Comparison of ENCODE assay signal across 1 cellular context in genomic region chr11:47407746-47408590, GRCh38.
TF ChIP-seq lines count a peak whose summit lies in the region.

TSS of gene SLC39A13 (plus strand) at chr11:47408590. CDS start at chr11:47410095, 1,505 bp downstream.

TF ChIP-seq in HepG2, 621 proteins besides CTCF, POLR2A, EP300 and RAD21 (continued from another document and continues in another):
- TF ChIP-seq ZNF781 (CRISPR knock-in tag; IDR thresholded peaks at IDR 0.05; ENCODE audit: borderline replicate concordance, not compliant biosample characterization) (no peak), IRF2 (CRISPR knock-in tag; IDR thresholded peaks at IDR 0.05) (peak; percentile 62; the same call in 1 of the 2 replicates), ATF3 (CRISPR knock-in tag; IDR thresholded peaks at IDR 0.05) (no peak), ZNF614 (CRISPR knock-in tag; IDR thresholded peaks at IDR 0.05; ENCODE audit: borderline replicate concordance) (no peak; the same call in 1 of the 2 replicates), ZNF510 (CRISPR knock-in tag; IDR thresholded peaks at IDR 0.05; ENCODE audit: low read depth) (no peak; the same call in 1 of the 2 replicates), KLF16 (CRISPR knock-in tag; IDR thresholded peaks at IDR 0.05) (peak in 1 of 2 experiments; percentile 83; a peak in 2 of 4 replicates), EED (CRISPR knock-in tag; IDR thresholded peaks at IDR 0.05) (no peak), ATF7 (IDR thresholded peaks at IDR 0.05) (no peak), ATF7 (CRISPR knock-in tag; IDR thresholded peaks at IDR 0.05) (0 out of 2 replicates have a peak, but pooled peaks have one; percentile 27), ZNF30 (CRISPR knock-in tag; IDR thresholded peaks at IDR 0.05) (no peak), MATR3 (CRISPR knock-in tag; IDR thresholded peaks at IDR 0.05) (no peak), PRPF4 (IDR thresholded peaks at IDR 0.05; ENCODE audit: low read depth, low read length, poor library complexity, severe bottlenecking) (no peak), ZNF20 (CRISPR knock-in tag; IDR thresholded peaks at IDR 0.05) (no peak), ZNF333 (CRISPR knock-in tag; IDR thresholded peaks at IDR 0.05; ENCODE audit: borderline replicate concordance) (no peak; the same call in 1 of the 2 replicates), AHDC1 (CRISPR knock-in tag; IDR thresholded peaks at IDR 0.05; ENCODE audit: borderline replicate concordance) (peak; percentile 69; the same call in 1 of the 2 replicates), ZNF678 (CRISPR knock-in tag; IDR thresholded peaks at IDR 0.05) (no peak), ZMYM4 (CRISPR knock-in tag; IDR thresholded peaks at IDR 0.05) (peak; percentile 89), HNF1A (IDR thresholded peaks at IDR 0.05; ENCODE audit: low read depth) (no peak), HNF1A (CRISPR knock-in tag; IDR thresholded peaks at IDR 0.05; ENCODE audit: borderline replicate concordance) (peak; percentile 76; the same call in 1 of the 2 replicates), FOXK1 (CRISPR knock-in tag; IDR thresholded peaks at IDR 0.05; ENCODE audit: borderline replicate concordance, low read depth) (peak; percentile 87; the same call in 1 of the 2 replicates), ZNF383 (CRISPR knock-in tag; IDR thresholded peaks at IDR 0.05; ENCODE audit: borderline replicate concordance) (peak; percentile 74; the same call in 1 of the 2 replicates), ZNF816 (CRISPR knock-in tag; IDR thresholded peaks at IDR 0.05; ENCODE audit: borderline replicate concordance) (peak; percentile 96; the same call in 1 of the 2 replicates), TBX3 (IDR thresholded peaks at IDR 0.05; ENCODE audit: borderline replicate concordance) (no peak), HNF4A (CRISPR knock-in tag; IDR thresholded peaks at IDR 0.05) (no peak), ZNF543 (CRISPR knock-in tag; IDR thresholded peaks at IDR 0.05) (no peak; the same call in 1 of the 2 replicates), HOXA9 (CRISPR knock-in tag; IDR thresholded peaks at IDR 0.05; ENCODE audit: borderline replicate concordance) (no peak), MXI1 (IDR thresholded peaks at IDR 0.05; ENCODE audit: borderline replicate concordance, low read depth, low read length) (peak; percentile 62; the same call in 1 of the 3 replicates), CBX1 (IDR thresholded peaks at IDR 0.05; ENCODE audit: low read depth) (no peak), XBP1 (CRISPR knock-in tag; IDR thresholded peaks at IDR 0.05) (no peak), PAX8 (CRISPR knock-in tag; IDR thresholded peaks at IDR 0.05; ENCODE audit: borderline replicate concordance) (0 out of 2 replicates have a peak, but pooled peaks have one; percentile 19), ZNF607 (CRISPR knock-in tag; IDR thresholded peaks at IDR 0.05; ENCODE audit: borderline replicate concordance) (peak; percentile 76; the same call in 1 of the 2 replicates), ZNF766 (CRISPR knock-in tag; IDR thresholded peaks at IDR 0.05; ENCODE audit: borderline replicate concordance) (peak; percentile 75), RXRB (CRISPR knock-in tag; IDR thresholded peaks at IDR 0.05; ENCODE audit: borderline replicate concordance) (peak; percentile 57), ZNF737 (CRISPR knock-in tag; IDR thresholded peaks at IDR 0.05; ENCODE audit: borderline replicate concordance) (no peak), TEAD3 (CRISPR knock-in tag; optimal IDR thresholded peaks at IDR 0.05; ENCODE audit: borderline replicate concordance) (peak; percentile 46), RNF219 (CRISPR knock-in tag; IDR thresholded peaks at IDR 0.05) (no peak; the same call in 1 of the 2 replicates), ZBTB43 (CRISPR knock-in tag; conservative IDR thresholded peaks at IDR 0.05) (peak; percentile 62; the same call in 1 of the 2 replicates), ZNF44 (CRISPR knock-in tag; IDR thresholded peaks at IDR 0.05) (peak; percentile 53; the same call in 1 of the 2 replicates), ZNF232 (CRISPR knock-in tag; IDR thresholded peaks at IDR 0.05; ENCODE audit: borderline replicate concordance) (peak; percentile 70; the same call in 1 of the 2 replicates), ZNF775 (CRISPR knock-in tag; IDR thresholded peaks at IDR 0.05; ENCODE audit: borderline replicate concordance) (peak; percentile 67; the same call in 1 of the 2 replicates), ZNF230 (CRISPR knock-in tag; IDR thresholded peaks at IDR 0.05) (no peak), ZNF451 (CRISPR knock-in tag; IDR thresholded peaks at IDR 0.05) (peak; percentile 53; the same call in 1 of the 2 replicates), SMYD3 (CRISPR knock-in tag; IDR thresholded peaks at IDR 0.05) (no peak), AKNA (CRISPR knock-in tag; IDR thresholded peaks at IDR 0.05; ENCODE audit: borderline replicate concordance) (no peak)
- TF ChIP-seq, protein P1, sequence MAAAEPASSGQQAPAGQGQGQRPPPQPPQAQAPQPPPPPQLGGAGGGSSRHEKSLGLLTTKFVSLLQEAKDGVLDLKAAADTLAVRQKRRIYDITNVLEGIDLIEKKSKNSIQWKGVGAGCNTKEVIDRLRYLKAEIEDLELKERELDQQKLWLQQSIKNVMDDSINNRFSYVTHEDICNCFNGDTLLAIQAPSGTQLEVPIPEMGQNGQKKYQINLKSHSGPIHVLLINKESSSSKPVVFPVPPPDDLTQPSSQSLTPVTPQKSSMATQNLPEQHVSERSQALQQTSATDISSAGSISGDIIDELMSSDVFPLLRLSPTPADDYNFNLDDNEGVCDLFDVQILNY (CRISPR knock-in tag; conservative IDR thresholded peaks at IDR 0.05): 0 out of 2 replicates have a peak, but pooled peaks have one; percentile 57
